15 cellular contexts compared by ENCODE assay signal in the genomic region with DNA sequence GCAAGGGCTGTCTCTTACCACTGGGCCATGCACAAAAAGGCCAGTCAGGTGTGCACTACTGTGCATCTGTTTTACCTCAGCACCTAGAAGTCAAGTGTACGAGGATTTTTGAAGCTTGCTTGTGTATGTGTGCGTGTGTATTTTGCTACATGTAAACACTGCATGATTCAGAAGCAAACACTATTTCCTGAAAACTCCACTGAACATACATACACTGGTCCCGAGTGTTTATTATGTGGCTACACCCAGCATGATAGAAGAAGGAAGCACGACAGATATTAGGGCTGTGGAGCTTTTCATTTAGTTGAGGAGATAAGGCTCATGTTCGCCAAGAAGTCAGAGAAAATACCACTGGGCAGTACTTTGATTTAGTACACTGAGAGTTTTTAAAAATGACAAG.
A peak's percentile ranks its signal among the peaks of the same experiment; 100 is the strongest.
DNase-seq lines count a peak whose midpoint lies in the region; ATAC-seq and TF ChIP-seq lines count a peak whose summit lies in the region.
"Had no signal": no experiment of that assay in that cellular context is flagged by ENCODE, and none has a peak within 500 bp of the region (broad histone marks: within the 10 kb centered on the region; RNA-seq: fewer than 3 reads in every experiment).

No MANE protein-coding gene starts in this region.

- H3K27me3 ChIP-seq in mammary epithelial cell (ENCODE audit: insufficient read depth, low read length) = no peaks in the 10 kb centered on the region

- H3K4me1 ChIP-seq in mammary epithelial cell (ENCODE audit: insufficient read depth, low read length) = no peaks in the 10 kb centered on the region
- H3K4me1 ChIP-seq: Caco-2 had no signal

- no TSS peak for BruUV-seq in mammary epithelial cell (replicated peaks; lab: Mats Ljungman, UMichigan)

- H2AFZ ChIP-seq in mammary epithelial cell (ENCODE audit: low read depth, low read length) = no peak overlapping the region

- no peaks in the 10 kb centered on the region for H3K79me2 ChIP-seq in mammary epithelial cell (ENCODE audit: insufficient read depth, low read length)

- no peak for ATAC-seq in activated T-helper 17 cell treated with anti-CD3 and anti-CD28 coated beads, Interleukin-2, amount 50 U/mL, for 72 hours (replicated peaks)
- ATAC-seq in stimulated activated effector memory CD8-positive, alpha-beta T cell treated with anti-CD3 and anti-CD28 coated beads, Interleukin-12 subunit alpha, Interleukin-12 subunit beta, amount 100 ng/mL, for 72 hours = no peak
- no peak for ATAC-seq in GM18870 (IDR thresholded peaks at IDR 0.05; ENCODE audit: unreplicated experiment)
- ATAC-seq: GM12878, K562 had no signal

- H3K9me3 ChIP-seq in mammary epithelial cell (replicated peaks; ENCODE audit: insufficient read depth, low read length) = no peaks in the 10 kb centered on the region
- H3K9me3 ChIP-seq: Caco-2 had no signal

- dilution Hi-C loops in mammary epithelial cell (cut with HindIII; ENCODE audit: low sequenced_read_pairs) = loop anchor here (5.0 kb wide), 3 partner anchors 39 to 96 kb away; no protein-coding TSS in a partner anchor

- no peaks in the 10 kb centered on the region for H4K20me1 ChIP-seq in mammary epithelial cell (ENCODE audit: insufficient read depth, low read length)

- H3K9me3 Mint-ChIP-seq in activated T-helper 17 cell treated with anti-CD3 and anti-CD28 coated beads, Interleukin-2, amount 50 U/mL, for 72 hours = no peaks in the 10 kb centered on the region
- no peaks in the 10 kb centered on the region for H3K9me3 Mint-ChIP-seq in stimulated activated effector memory CD8-positive, alpha-beta T cell treated with anti-CD3 and anti-CD28 coated beads, Interleukin-12 subunit alpha, Interleukin-12 subunit beta, amount 100 ng/mL, for 72 hours
- H3K9me3 Mint-ChIP-seq: CD14-positive monocyte, H9 had no signal

- intact Hi-C loops in mammary epithelial cell (cut with micrococcal nuclease) = no loop called here

- H3K9ac ChIP-seq in mammary epithelial cell (ENCODE audit: insufficient read depth, low read length) = no peak overlapping the region

- H3K36me3 Mint-ChIP-seq in activated T-helper 17 cell treated with anti-CD3 and anti-CD28 coated beads, Interleukin-2, amount 50 U/mL, for 72 hours (ENCODE audit: low read depth) = peaks cover 98% of the 10 kb centered on the region
- H3K36me3 Mint-ChIP-seq in stimulated activated effector memory CD8-positive, alpha-beta T cell treated with anti-CD3 and anti-CD28 coated beads, Interleukin-12 subunit alpha, Interleukin-12 subunit beta, amount 100 ng/mL, for 72 hours = peaks cover 79% of the 10 kb centered on the region

- peak overlapping the region; percentile 28 for H3K27ac Mint-ChIP-seq in activated T-helper 17 cell treated with anti-CD3 and anti-CD28 coated beads, Interleukin-2, amount 50 U/mL, for 72 hours
- H3K27ac Mint-ChIP-seq in stimulated activated effector memory CD8-positive, alpha-beta T cell treated with anti-CD3 and anti-CD28 coated beads, Interleukin-12 subunit alpha, Interleukin-12 subunit beta, amount 100 ng/mL, for 72 hours = peak overlapping the region; percentile 2

- in situ Hi-C loops in mammary epithelial cell (cut with MboI; ENCODE audit: low sequenced_read_pairs in 2 of 2) = no loop called here

- no peak for TF ChIP-seq CTCF in mammary epithelial cell (conservative IDR thresholded peaks at IDR 0.05 in 1 of 2, IDR thresholded peaks at IDR 0.05 in 1 of 2; ENCODE audit: extremely low read depth in 1 of 2, insufficient read depth in 1 of 2, low read depth in 1 of 2, low read length in 2 of 2)

- CTCF ChIA-PET in mammary epithelial cell (lab: Charles Lee; ENCODE audit: low non-redundant PET) = no interaction called here

- no peak overlapping the region for H3K4me3 Mint-ChIP-seq in activated T-helper 17 cell treated with anti-CD3 and anti-CD28 coated beads, Interleukin-2, amount 50 U/mL, for 72 hours
- H3K4me3 Mint-ChIP-seq in stimulated activated effector memory CD8-positive, alpha-beta T cell treated with anti-CD3 and anti-CD28 coated beads, Interleukin-12 subunit alpha, Interleukin-12 subunit beta, amount 100 ng/mL, for 72 hours = no peak overlapping the region
- H3K4me3 Mint-ChIP-seq: CD14-positive monocyte, H9 had no signal

- peak; percentile 68 for DNase-seq in DMS53 (lab: John Stamatoyannopoulos, UW)
- DNase-seq in stimulated activated effector memory CD8-positive, alpha-beta T cell treated with anti-CD3 and anti-CD28 coated beads, Interleukin-12 subunit alpha, Interleukin-12 subunit beta, amount 100 ng/mL, for 72 hours (ENCODE audit: low spot score in 2 of 2) = no peak
- DNase-seq in mammary epithelial cell = no peak
- no peak for DNase-seq in activated CD4-positive, alpha-beta T cell treated with anti-CD3 and anti-CD28 coated beads for 4 hours
- DNase-seq: ACHN, AML-193, Caco-2, DMS79 treated with DMSO at 0.1 percent for 48 hours, GF-D8, H9 had no signal

- H3K27me3 Mint-ChIP-seq in activated T-helper 17 cell treated with anti-CD3 and anti-CD28 coated beads, Interleukin-2, amount 50 U/mL, for 72 hours = no peaks in the 10 kb centered on the region

- H3K4me3 ChIP-seq in mammary epithelial cell (replicated peaks in 1 of 3; ENCODE audit: insufficient read depth in 1 of 3, low read depth in 2 of 3, low read length in 3 of 3) = no peak overlapping the region
- H3K4me3 ChIP-seq: GM12878, K562 had no signal

- no peak overlapping the region for H3K4me2 ChIP-seq in mammary epithelial cell (ENCODE audit: insufficient read depth, low read depth, low read length)

- peaks cover 8% of the 10 kb centered on the region for H3K4me1 Mint-ChIP-seq in activated T-helper 17 cell treated with anti-CD3 and anti-CD28 coated beads, Interleukin-2, amount 50 U/mL, for 72 hours
- peaks cover 9% of the 10 kb centered on the region for H3K4me1 Mint-ChIP-seq in stimulated activated effector memory CD8-positive, alpha-beta T cell treated with anti-CD3 and anti-CD28 coated beads, Interleukin-12 subunit alpha, Interleukin-12 subunit beta, amount 100 ng/mL, for 72 hours
- H3K4me1 Mint-ChIP-seq: CD14-positive monocyte had no signal

- WGBS in mammary epithelial cell (ENCODE audit: low coverage, missing lambda C conversion rate) = 89% methylated on average over 5 of the region's 5 CpGs

- H3K36me3 ChIP-seq in mammary epithelial cell (ENCODE audit: insufficient read depth, low read length) = peaks cover 13% of the 10 kb centered on the region

- H3K27ac ChIP-seq in mammary epithelial cell (ENCODE audit: insufficient read depth, low read depth, low read length) = no peak overlapping the region
